8 cellular contexts compared by ENCODE assay signal in the genomic region with DNA sequence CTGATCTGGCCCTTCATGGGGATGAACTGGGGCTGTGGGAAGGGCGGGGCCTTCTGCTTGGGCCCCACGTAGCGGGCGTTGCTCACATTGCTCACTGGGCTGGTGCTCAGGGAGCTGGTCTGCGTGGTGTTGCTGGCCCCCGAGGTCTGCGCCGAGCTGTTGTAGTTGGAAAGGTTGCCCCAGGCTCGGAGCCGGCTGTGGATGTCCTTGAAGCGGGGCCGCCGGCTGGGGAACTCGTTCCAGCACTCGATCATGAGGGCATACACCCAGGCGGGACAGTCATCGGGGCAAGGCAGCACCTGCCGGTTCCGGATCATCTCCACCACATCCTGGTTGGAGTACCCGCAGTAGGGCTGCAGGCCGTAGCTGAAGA.
"Had no signal": no experiment of that assay in that cellular context is flagged by ENCODE, and none has a peak within 500 bp of the region (broad histone marks: within the 10 kb centered on the region; RNA-seq: fewer than 3 reads in every experiment).

No MANE protein-coding gene starts in this region.

- ATAC-seq: GM23338, K562 had no signal

- H3K4me3 Mint-ChIP-seq: GM23338, H9 had no signal

- H3K9me3 Mint-ChIP-seq: GM23338, H9 had no signal

- DNase-seq: H9, HCEC 1CT, IMR-90 had no signal

- H2AFZ ChIP-seq: GM23338 had no signal

- H3K4me2 ChIP-seq: GM23338 had no signal

- H3K27ac Mint-ChIP-seq: GM23338, H9 had no signal

- FAIRE-seq: H1, H54, HTR-8/SVneo, K562 had no signal

- H3K4me3 ChIP-seq: GM23338, K562 had no signal
